ENCODE assay signal across 26 cellular contexts in genomic region chr2:177327065-177327464, GRCh38.
"Had no signal": no experiment of that assay in that cellular context is flagged by ENCODE, and none has a peak within 500 bp of the region (broad histone marks: within the 10 kb centered on the region; RNA-seq: fewer than 3 reads in every experiment).

No MANE protein-coding gene starts in this region.

- H3K27ac ChIP-seq: ascending aorta, body of pancreas, Peyer's patch, RWPE1, SJCRH30 had no signal

- H3K9me3 Mint-ChIP-seq: activated naive CD8-positive, alpha-beta T cell treated with anti-CD3 and anti-CD28 coated beads, Interleukin-2, amount 50 U/mL, for 24 hours; central memory CD8-positive, alpha-beta T cell; WTC11 had no signal

- H3K9me3 ChIP-seq: ascending aorta, body of pancreas, MG63, Peyer's patch, SJCRH30, SK-N-SH had no signal

- H3K36me3 Mint-ChIP-seq: WTC11 had no signal

- H3K27ac Mint-ChIP-seq: activated naive CD8-positive, alpha-beta T cell treated with anti-CD3 and anti-CD28 coated beads, Interleukin-2, amount 50 U/mL, for 24 hours; WTC11 had no signal

- ATAC-seq: activated naive CD8-positive, alpha-beta T cell treated with anti-CD3 and anti-CD28 coated beads, Interleukin-2, amount 50 U/mL, for 24 hours; body of pancreas; WTC11 had no signal

- H3K27me3 ChIP-seq: ascending aorta, body of pancreas, MG63, Peyer's patch, SJCRH30 had no signal

- H3K4me1 Mint-ChIP-seq: central memory CD8-positive, alpha-beta T cell had no signal

- H3K36me3 ChIP-seq: ascending aorta, MG63, Peyer's patch, SJCRH30 had no signal

- H3K4me3 Mint-ChIP-seq: activated naive CD8-positive, alpha-beta T cell treated with anti-CD3 and anti-CD28 coated beads, Interleukin-2, amount 50 U/mL, for 24 hours; central memory CD8-positive, alpha-beta T cell; WTC11 had no signal

- H3K9ac ChIP-seq: SK-N-SH had no signal

- H3K27me3 Mint-ChIP-seq: activated naive CD8-positive, alpha-beta T cell treated with anti-CD3 and anti-CD28 coated beads, Interleukin-2, amount 50 U/mL, for 24 hours; central memory CD8-positive, alpha-beta T cell had no signal

- DNase-seq: activated CD4-positive, alpha-beta T cell treated with anti-CD3 and anti-CD28 coated beads for 48 hours; activated CD4-positive, alpha-beta T cell treated with anti-CD3 and anti-CD28 coated beads, Interleukin-2, amount 50 U/mL, for 48 hours; activated CD4-positive, CD25-positive, alpha-beta regulatory T cell treated with anti-CD3 and anti-CD28 coated beads, Interleukin-2, amount 50 U/mL, for 72 hours; activated CD8-positive, alpha-beta memory T cell treated with anti-CD3 and anti-CD28 coated beads, Interleukin-2, amount 50 U/mL, for 48 hours; activated naive CD4-positive, alpha-beta T cell treated with anti-CD3 and anti-CD28 coated beads, Interleukin-2, amount 50 U/mL, for 16 hours; activated naive CD8-positive, alpha-beta T cell treated with anti-CD3 and anti-CD28 coated beads, Interleukin-2, amount 50 U/mL, for 24 hours; activated T-cell treated with anti-CD3 and anti-CD28 coated beads, Interleukin-2, amount 50 U/mL, for 1 hour; amniotic stem cell; body of pancreas; KG1; MG63; NCI-H1105 treated with DMSO at 0.1 percent for 48 hours; NCI-H1436 treated with DMSO at 0.1 percent for 48 hours; NCI-H187; NCI-H2081; NCI-H446; NCI-H524; Peyer's patch; Right ventricle myocardium superior; SJCRH30; SK-N-SH; T-helper 1 cell had no signal

- H3K4me2 ChIP-seq: SK-N-SH had no signal

- H3K4me3 ChIP-seq: ascending aorta, body of pancreas, MG63, Peyer's patch, SJCRH30 had no signal
